In the genomic region with DNA sequence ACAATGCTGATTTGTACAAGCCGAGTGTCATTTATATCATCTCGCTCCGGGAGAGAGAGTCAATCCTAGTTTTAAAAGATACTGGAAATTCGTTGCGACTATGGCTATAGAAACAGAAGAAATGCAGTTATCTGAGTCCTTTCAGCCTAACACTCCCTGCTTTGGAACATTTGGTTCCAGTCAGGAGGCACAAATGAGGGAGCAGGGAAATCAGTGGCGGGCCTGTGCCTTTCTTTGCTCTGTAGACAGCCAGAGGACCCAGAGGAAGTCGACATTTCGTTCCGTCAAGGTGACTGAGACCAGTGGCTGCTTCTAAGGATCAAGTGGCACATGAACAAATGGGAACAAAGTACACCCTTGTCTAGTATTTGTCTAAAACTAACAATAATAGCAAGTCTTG, we compare ENCODE assay signal across 8 cellular contexts. TPM values are rescaled to one million over a fixed set of nuclear protein-coding genes. Genes with fewer than 3 reads are reported as not detected.
A peak's percentile ranks its signal among the peaks of the same experiment; 100 is the strongest.
DNase-seq lines count a peak whose midpoint lies in the region; ATAC-seq and TF ChIP-seq lines count a peak whose summit lies in the region.

No MANE protein-coding gene starts in this region.

- peaks cover 36% of the 10 kb centered on the region for H3K79me2 ChIP-seq in KMS-11 (ENCODE audit: insufficient read depth, low read depth)
- no peaks in the 10 kb centered on the region for H3K79me2 ChIP-seq in neural progenitor cell (ENCODE audit: low read depth)

- peak overlapping the region in 10 of 11 experiments; percentile 77 to 89 (median 85); a peak in 16 of 22 replicates for H3K9ac ChIP-seq in BLaER1 treated with 17β-estradiol and CSF1 and Interleukin-3, amounts not matched to agents 10 nM and 100 nM
- peak overlapping the region; percentile 76; the same call in 1 of the 2 replicates for H3K9ac ChIP-seq in KMS-11
- H3K9ac ChIP-seq in neural progenitor cell = no peak overlapping the region

- H3K27me3 Mint-ChIP-seq in neural progenitor cell (ENCODE audit: insufficient read depth, low read depth) = peaks cover 8% of the 10 kb centered on the region

- H3K9me3 Mint-ChIP-seq in neural progenitor cell = no peaks in the 10 kb centered on the region

- no peak for DNase-seq in caudate nucleus (lab: John Stamatoyannopoulos, UW)
- DNase-seq in neural progenitor cell (ENCODE audit: low spot score) = no peak
- DNase-seq in NCI-H2107 (lab: John Stamatoyannopoulos, UW) = no peak
- no peak for DNase-seq in GM13976 (ENCODE audit: low spot score)

- peak overlapping the region; percentile 72 to 95 (median 85) for H3K4me2 ChIP-seq in BLaER1 treated with 17β-estradiol and CSF1 and Interleukin-3, amounts not matched to agents 10 nM and 100 nM
- H3K4me2 ChIP-seq in KMS-11 (peak overlapping the region; percentile 64; the same call in 1 of the 2 replicates), neural progenitor cell (no peak overlapping the region)

- ATAC-seq in HG03439 (IDR thresholded peaks at IDR 0.05; ENCODE audit: unreplicated experiment) (no peak), GM21381 (IDR thresholded peaks at IDR 0.05; ENCODE audit: unreplicated experiment) (no peak)

- no peaks in the 10 kb centered on the region for H3K36me3 Mint-ChIP-seq in neural progenitor cell

- no peak for TF ChIP-seq CTCF in KMS-11 (conservative IDR thresholded peaks at IDR 0.05; ENCODE audit: low read depth, low read length)
- TF ChIP-seq CTCF in neural progenitor cell (IDR thresholded peaks at IDR 0.05) = no peak
- no peak for TF ChIP-seq CTCF in GM13976 (IDR thresholded peaks at IDR 0.05; ENCODE audit: borderline replicate concordance, control extremely low read depth, extremely low read depth, insufficient read depth, missing control alignments)

- H3K27me3 ChIP-seq in BLaER1 treated with 17β-estradiol and CSF1 and Interleukin-3, amounts not matched to agents 10 nM and 100 nM = no peaks in the 10 kb centered on the region
- H3K27me3 ChIP-seq in KMS-11 (ENCODE audit: insufficient read depth, low read depth) (no peaks in the 10 kb centered on the region), neural progenitor cell (peaks cover 21% of the 10 kb centered on the region)

- no peaks in the 10 kb centered on the region for H3K9me3 ChIP-seq in BLaER1 treated with 17β-estradiol and CSF1 and Interleukin-3, amounts not matched to agents 10 nM and 100 nM (replicated peaks in 1 of 11)
- no peaks in the 10 kb centered on the region for H3K9me3 ChIP-seq in neural progenitor cell (ENCODE audit: low read depth)

- H3F3A ChIP-seq in neural progenitor cell (ENCODE audit: low read depth) = no peaks in the 10 kb centered on the region

- H3K36me3 ChIP-seq in BLaER1 treated with 17β-estradiol and CSF1 and Interleukin-3, amounts not matched to agents 10 nM and 100 nM = peaks cover 0 to 4% (median 0%) of the 10 kb centered on the region in 11 experiments; a peak in 6 of 22 replicates
- H3K36me3 ChIP-seq in KMS-11 (ENCODE audit: insufficient read depth) (no peaks in the 10 kb centered on the region), neural progenitor cell (no peaks in the 10 kb centered on the region)

- H3K4me1 ChIP-seq in BLaER1 treated with 17β-estradiol and CSF1 and Interleukin-3, amounts not matched to agents 10 nM and 100 nM = peaks cover 24 to 50% (median 41%) of the 10 kb centered on the region in 10 experiments
- peaks cover 54% of the 10 kb centered on the region for H3K4me1 ChIP-seq in KMS-11 (ENCODE audit: low read depth, poor library complexity, severe bottlenecking)
- H3K4me1 ChIP-seq in neural progenitor cell = no peaks in the 10 kb centered on the region

- in situ Hi-C loops in GM13976 (cut with MboI; ENCODE audit: low sequenced_read_pairs, unreplicated experiment) = no loop called here

- peak overlapping the region in 9 of 11 experiments; percentile 71 to 88 (median 80); a peak in 11 of 22 replicates for H3K27ac ChIP-seq in BLaER1 treated with 17β-estradiol and CSF1 and Interleukin-3, amounts not matched to agents 10 nM and 100 nM
- H3K27ac ChIP-seq in KMS-11 (no peak overlapping the region), caudate nucleus (ENCODE audit: low read depth, low read length) (peak overlapping the region; percentile 79), neural progenitor cell (no peak overlapping the region)

- H3K4me1 Mint-ChIP-seq in neural progenitor cell = peaks cover 7% of the 10 kb centered on the region

- peak overlapping the region; percentile 72 for H3K4me3 Mint-ChIP-seq in neural progenitor cell

- H3K27ac Mint-ChIP-seq in neural progenitor cell = no peak overlapping the region

- H2AFZ ChIP-seq in KMS-11 (ENCODE audit: low read depth) = peak overlapping the region; percentile 65
- H2AFZ ChIP-seq in neural progenitor cell (replicated peaks) = peak overlapping the region; percentile 78

- H4K20me1 ChIP-seq in BLaER1 treated with 17β-estradiol and CSF1 and Interleukin-3, amounts not matched to agents 10 nM and 100 nM = peaks cover 0 to 22% (median 6%) of the 10 kb centered on the region in 11 experiments; a peak in 6 of 22 replicates
- H4K20me1 ChIP-seq in KMS-11 (ENCODE audit: insufficient read depth) (no peaks in the 10 kb centered on the region), neural progenitor cell (ENCODE audit: low read depth) (no peaks in the 10 kb centered on the region)

- H3K4me3 ChIP-seq in BLaER1 treated with 17β-estradiol and CSF1 and Interleukin-3, amounts not matched to agents 10 nM and 100 nM = peak overlapping the region; percentile 60 to 79 (median 70); a peak in 18 of 20 replicates
- H3K4me3 ChIP-seq in KMS-11 (IDR thresholded peaks at IDR 0.05; ENCODE audit: insufficient read depth, low read depth, low read length) = no peak overlapping the region
- H3K4me3 ChIP-seq in neural progenitor cell = no peak overlapping the region

RNA-seq across cellular contexts. Expression of a gene that starts 0.7 kb away (rescaled TPM):
- total RNA-seq in neural progenitor cell (ENCODE audit: low replicate concordance) = 10.4 TPM in 2 replicates

Comparison
In these comparisons a context has a peak if more than half of its experiments do, and no peak if none do; other contexts are left out.
1. H3K27ac ChIP-seq: peak in BLaER1 treated with 17β-estradiol and CSF1 and Interleukin-3, amounts not matched to agents 10 nM and 100 nM (9 of 11) and caudate nucleus (single experiment); none in KMS-11 (single experiment) and neural progenitor cell (single experiment).
2. H3K4me3 ChIP-seq: peak in BLaER1 treated with 17β-estradiol and CSF1 and Interleukin-3, amounts not matched to agents 10 nM and 100 nM (10 of 10); none in KMS-11 (single experiment) and neural progenitor cell (single experiment).